Comparison of ENCODE assay signal across 8 cellular contexts in the genomic region with DNA sequence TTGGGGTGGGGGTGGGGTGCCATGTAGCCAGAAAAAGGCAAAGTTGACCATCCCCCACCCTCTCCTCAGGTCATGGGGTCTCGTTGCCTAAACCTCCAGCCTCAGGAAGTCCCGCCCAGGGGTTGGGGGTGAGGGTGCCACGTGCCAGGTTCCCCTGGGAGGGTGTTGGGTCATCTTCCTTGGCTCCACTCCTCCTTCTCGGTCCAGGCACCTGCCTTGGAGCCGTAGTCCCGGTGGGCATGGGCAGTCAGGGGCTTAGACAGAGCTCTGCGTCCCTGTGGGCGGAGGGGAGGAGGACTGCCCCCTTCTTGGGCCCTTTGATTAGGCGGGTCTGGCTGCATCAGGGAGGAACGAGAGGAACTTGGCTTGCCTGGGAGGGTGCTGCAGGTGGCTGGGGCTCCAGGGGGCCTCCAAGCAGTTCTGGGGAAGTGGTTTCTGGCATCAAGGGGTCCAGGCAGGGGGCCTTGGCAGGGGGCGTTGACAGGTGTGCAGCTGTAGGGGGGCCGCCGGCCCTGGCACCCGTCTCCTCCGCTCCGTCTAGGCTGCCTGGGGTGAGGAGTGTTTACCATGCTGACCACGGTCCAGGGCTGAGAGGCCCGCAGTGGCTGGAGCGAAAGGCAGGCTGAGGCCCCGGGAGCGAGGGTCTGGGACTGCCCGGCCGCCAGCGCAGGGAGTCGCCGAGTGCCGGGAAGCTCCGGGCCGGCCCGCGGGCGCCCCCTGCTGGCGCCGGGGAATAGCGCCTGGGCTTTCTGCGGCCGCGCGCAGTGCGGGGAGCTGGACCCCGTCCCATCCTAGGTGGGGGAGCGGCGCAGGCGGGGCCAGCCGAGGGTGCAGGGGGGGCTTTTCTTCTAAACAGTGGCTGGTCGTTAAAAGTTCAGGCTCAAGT. TPM values are rescaled to one million over a fixed set of nuclear protein-coding genes. Genes with fewer than 3 reads are reported as not detected.
A peak's percentile ranks its signal among the peaks of the same experiment; 100 is the strongest.
DNase-seq lines count a peak whose midpoint lies in the region; ATAC-seq, FAIRE-seq and TF ChIP-seq lines count a peak whose summit lies in the region.

No MANE protein-coding gene starts in this region.

- no TSS peak for BruUV-seq in K562 (replicated peaks; lab: Mats Ljungman, UMichigan)

- H3K9me1 ChIP-seq in K562 (ENCODE audit: control insufficient read depth, insufficient read depth, low read length) = no peaks in the 10 kb centered on the region

- intact Hi-C loops in K562 (cut with micrococcal nuclease) = loop anchor here (1.0 to 2.0 kb wide), 3 partner anchors 16 to 77 kb away; a partner anchor contains a TSS

- no peaks in the 10 kb centered on the region for H3K27me3 ChIP-seq in K562 (ENCODE audit: control insufficient read depth in 2 of 2, insufficient read depth in 2 of 2, low read length in 2 of 2)

- TF ChIP-seq EP300 in K562 (IDR thresholded peaks at IDR 0.05; ENCODE audit: low read length) = no peak

- peaks cover 66% of the 10 kb centered on the region for H3K79me2 ChIP-seq in K562 (ENCODE audit: control insufficient read depth, insufficient read depth, low read length)

- peak; percentile 92 to 93 for TF ChIP-seq RAD21 in K562 (CRISPR knock-in tag; conservative IDR thresholded peaks at IDR 0.05 in 1 of 2, IDR thresholded peaks at IDR 0.05 in 1 of 2)

- POLR2A ChIA-PET in K562 (lab: Yijun Ruan, JAX) = interaction anchor here (0.5 to 12.1 kb wide), 14 partner anchors 9 to 664 kb away, joined by 3 to 194 read pairs (median 4); a partner anchor contains a TSS

- H3K9me3 Mint-ChIP-seq in T-helper 2 cell treated with Interferon-gamma antibody and Interleukin-4, amounts not matched to agents 5 μg/mL and 100 μg/mL, for 36 hours = no peaks in the 10 kb centered on the region

- peaks cover 27 to 59% of the 10 kb centered on the region in 2 experiments for H3K4me1 ChIP-seq in K562 (replicated peaks in 1 of 2; ENCODE audit: control insufficient read depth in 2 of 2, insufficient read depth in 2 of 2, low read length in 2 of 2)

- no peak overlapping the region for H3K27ac Mint-ChIP-seq in T-helper 2 cell treated with Interferon-gamma antibody and Interleukin-4, amounts not matched to agents 5 μg/mL and 100 μg/mL, for 36 hours

- no peak for FAIRE-seq in K562 (lab: Jason Lieb, UNC)

- DNase-seq in Daoy (ENCODE audit: low read depth) (peak; percentile 74), NAMALWA (ENCODE audit: low spot score) (peak; percentile 73), K562 (ENCODE audit: extremely low read depth in 1 of 4, low spot score in 3 of 4) (peak; percentile 75 to 85 (median 82)), hypothalamus (lab: John Stamatoyannopoulos, UW) (peak in 43 of 51 donors; percentile 18 to 82 (median 43)), retina (peak; percentile 91)
- peak; percentile 71 for DNase-seq in T-helper 2 cell treated with Interferon-gamma antibody and Interleukin-4, amounts not matched to agents 5 μg/mL and 100 μg/mL, for 36 hours (ENCODE audit: low spot score)

- peak overlapping the region; percentile 31 for H3K27ac ChIP-seq in K562 (ENCODE audit: extremely low read depth, low read depth, low read length)

- CTCF ChIA-PET in K562 (lab: Yijun Ruan, JAX; ENCODE audit: low intra/inter-chr PET ratio) = interaction anchor here (0.9 to 5.5 kb wide), 2 partner anchors 16 to 36 kb away, joined by 5 to 73 read pairs; a partner anchor contains a TSS

- peak; percentile 58 for ATAC-seq in GM21723 (IDR thresholded peaks at IDR 0.05; ENCODE audit: unreplicated experiment)
- peak; percentile 94 for ATAC-seq in K562
- ATAC-seq in GM18861 (IDR thresholded peaks at IDR 0.05; ENCODE audit: unreplicated experiment) = no peak

- H3K27me3 Mint-ChIP-seq in T-helper 2 cell treated with Interferon-gamma antibody and Interleukin-4, amounts not matched to agents 5 μg/mL and 100 μg/mL, for 36 hours (ENCODE audit: low read depth) = no peaks in the 10 kb centered on the region

- peak; percentile 86 to 97 (median 91) for TF ChIP-seq CTCF in K562 (IDR thresholded peaks at IDR 0.05 in 2 of 3, conservative IDR thresholded peaks at IDR 0.05 in 1 of 3; ENCODE audit: insufficient read depth in 2 of 3, low read depth in 1 of 3, low read length in 3 of 3)

- peaks cover 31% of the 10 kb centered on the region for H3K4me1 Mint-ChIP-seq in T-helper 2 cell treated with Interferon-gamma antibody and Interleukin-4, amounts not matched to agents 5 μg/mL and 100 μg/mL, for 36 hours (ENCODE audit: low read depth)

- TF ChIP-seq POLR2A in K562 (conservative IDR thresholded peaks at IDR 0.05) = no peak

- WGBS in K562 (ENCODE audit: insufficient coverage, low coverage, missing lambda C conversion rate) = 5% methylated on average over 43 of the region's 46 CpGs

- H2AFZ ChIP-seq in K562 (ENCODE audit: low read depth, low read length) = 0 out of 2 replicates have a peak overlapping the region, but pooled peaks have one; percentile 26

- peaks cover 58% of the 10 kb centered on the region for H3K36me3 Mint-ChIP-seq in T-helper 2 cell treated with Interferon-gamma antibody and Interleukin-4, amounts not matched to agents 5 μg/mL and 100 μg/mL, for 36 hours (ENCODE audit: low read depth)

- H3K36me3 ChIP-seq in K562 (ENCODE audit: control insufficient read depth, insufficient read depth, low read length) = peaks cover 92% of the 10 kb centered on the region

- peaks cover 25% of the 10 kb centered on the region for H4K20me1 ChIP-seq in K562 (replicated peaks; ENCODE audit: control insufficient read depth, insufficient read depth, low read length)

- H3K9ac ChIP-seq in K562 (ENCODE audit: insufficient read depth in 1 of 2, low read depth in 2 of 2, low read length in 2 of 2) = peak overlapping the region; percentile 60 to 93; a peak in 3 of 4 replicates

- no peaks in the 10 kb centered on the region for H3K9me3 ChIP-seq in K562 (replicated peaks; ENCODE audit: control insufficient read depth, insufficient read depth, low read depth, low read length)

- peak overlapping the region; percentile 92 for H3K4me2 ChIP-seq in K562 (ENCODE audit: insufficient read depth, low read length)

- H3K4me3 ChIP-seq in K562 = peak overlapping the region; percentile 53

- H3K4me3 Mint-ChIP-seq in T-helper 2 cell treated with Interferon-gamma antibody and Interleukin-4, amounts not matched to agents 5 μg/mL and 100 μg/mL, for 36 hours = peak overlapping the region; percentile 78

- in situ Hi-C loops in K562 (cut with MboI) = no loop called here

RNA-seq across cellular contexts. Expression of a gene that starts 7.9 kb away (rescaled TPM):
- 2.3 and 2.6 TPM in 2 replicates for total RNA-seq in Daoy (2014; rRNA removed; shearing (Covaris generic))
- total RNA-seq in K562 (2011; cell fraction: chromatin; rRNA removed; ENCODE audit: low replicate concordance) = 15.2 and 26.5 TPM in 2 replicates
- total RNA-seq in K562 (2011; cell fraction: nucleolus; rRNA removed) = 12.8 and 13.4 TPM in 2 replicates
- 10.8 and 11.7 TPM in 2 replicates for total RNA-seq in K562 (2011; cell fraction: nucleoplasm; rRNA removed)
- total RNA-seq in K562 (2014; rRNA removed) (2.9 and 4.7 TPM in 2 replicates), K562 (2014; rRNA removed; fragmentation: Illumina TruSeq; extraction: Trizol) (0.99 and 1.4 TPM in 2 replicates), K562 (2015; rRNA removed; fragmentation: Illumina TruSeq; extraction: Trizol) (2.1 and 3.1 TPM in 2 replicates), K562 (2021) (23.6 and 26.6 TPM in 2 replicates)
- polyA plus RNA-seq in K562 (2011; rRNA removed) (0.77 and 1.1 TPM in 2 replicates), K562 (2014; fragmentation: Illumina TruSeq; extraction: Trizol) (6.1 and 10.6 TPM in 2 replicates), K562 (2014; fragmentation: Nextera tagmentation; extraction: Ambion mirVana) (1 to 10 TPM in 1 of 2 experiments, under 1 TPM in 1; 0.48 to 2.3 TPM), K562 (2014; rRNA removed) (6.9 and 7.1 TPM in 2 replicates)
- polyA plus RNA-seq in K562 (2011; cell fraction: cytosol; rRNA removed) = 0.75 and 1.0 TPM in 2 replicates
- 4.0 and 7.0 TPM in 2 replicates for polyA plus RNA-seq in K562 (2011; cell fraction: nucleus; rRNA removed)
- polyA plus RNA-seq in K562 (2012) = 8.4 and 8.6 TPM in 2 replicates
- polyA minus RNA-seq in K562 (2011; rRNA and poly(A)+ RNA removed) = 1.2 and 1.3 TPM in 2 replicates
- 5.6 and 7.3 TPM in 2 replicates for polyA minus RNA-seq in K562 (2011; cell fraction: cytosol; rRNA and poly(A)+ RNA removed)
- 2.8 and 3.1 TPM in 2 replicates for polyA minus RNA-seq in K562 (2011; cell fraction: nucleus; rRNA and poly(A)+ RNA removed)

RNA-seq across cellular contexts. Expression of a gene that starts 18.2 kb away (rescaled TPM):
- total RNA-seq in Daoy (2014; rRNA removed; shearing (Covaris generic)) = 16.1 and 19.1 TPM in 2 replicates
- total RNA-seq in K562 (2011; cell fraction: chromatin; rRNA removed; ENCODE audit: low replicate concordance) = 78.6 and 99.1 TPM in 2 replicates
- 34.0 and 38.0 TPM in 2 replicates for total RNA-seq in K562 (2011; cell fraction: nucleolus; rRNA removed)
- 43.6 and 46.6 TPM in 2 replicates for total RNA-seq in K562 (2011; cell fraction: nucleoplasm; rRNA removed)
- total RNA-seq in K562 (2014; rRNA removed) (3.5 and 3.9 TPM in 2 replicates), K562 (2014; rRNA removed; fragmentation: Illumina TruSeq; extraction: Trizol) (3.1 and 3.9 TPM in 2 replicates), K562 (2015; rRNA removed; fragmentation: Illumina TruSeq; extraction: Trizol) (4.3 and 4.8 TPM in 2 replicates), K562 (2021) (10.1 and 10.4 TPM in 2 replicates)
- polyA plus RNA-seq in K562 (2011; rRNA removed) (4.0 and 6.3 TPM in 2 replicates), K562 (2014; fragmentation: Illumina TruSeq; extraction: Trizol) (4.3 and 5.4 TPM in 2 replicates), K562 (2014; fragmentation: Nextera tagmentation; extraction: Ambion mirVana) (under 1 TPM; 0.13 to 0.45 TPM), K562 (2014; rRNA removed) (8.8 and 9.5 TPM in 2 replicates)
- 1.2 and 2.6 TPM in 2 replicates for polyA plus RNA-seq in K562 (2011; cell fraction: cytosol; rRNA removed)
- polyA plus RNA-seq in K562 (2011; cell fraction: nucleus; rRNA removed) = 21.6 and 23.6 TPM in 2 replicates
- polyA plus RNA-seq in K562 (2012) = 3.9 and 4.4 TPM in 2 replicates
- polyA minus RNA-seq in K562 (2011; rRNA and poly(A)+ RNA removed) = 3.8 and 8.5 TPM in 2 replicates
- polyA minus RNA-seq in K562 (2011; cell fraction: cytosol; rRNA and poly(A)+ RNA removed) = 2.6 and 4.0 TPM in 2 replicates
- polyA minus RNA-seq in K562 (2011; cell fraction: nucleus; rRNA and poly(A)+ RNA removed) = 19.9 and 31.2 TPM in 2 replicates

RNA-seq across cellular contexts. Expression of a gene that starts 47.0 kb away (rescaled TPM):
- not detected in 2 replicates for total RNA-seq in Daoy (2014; rRNA removed; shearing (Covaris generic))
- total RNA-seq in K562 (2011; cell fraction: chromatin; rRNA removed; ENCODE audit: low replicate concordance) = 0.53 TPM in 1 of 2 replicates, not detected in the other
- 0.33 TPM in 1 of 2 replicates, not detected in the other for total RNA-seq in K562 (2011; cell fraction: nucleolus; rRNA removed)
- not detected in 2 replicates for total RNA-seq in K562 (2011; cell fraction: nucleoplasm; rRNA removed)
- 0.23 TPM in 1 of 2 replicates, not detected in the other for total RNA-seq in K562 (2014; rRNA removed)
- not detected in 2 replicates for total RNA-seq in K562 (2014; rRNA removed; fragmentation: Illumina TruSeq; extraction: Trizol)
- not detected in 2 replicates for total RNA-seq in K562 (2015; rRNA removed; fragmentation: Illumina TruSeq; extraction: Trizol)
- total RNA-seq in K562 (2021) = 0.29 TPM in 2 replicates
- 0.06 TPM in 1 of 2 replicates, not detected in the other for polyA plus RNA-seq in K562 (2011; rRNA removed)
- 0.04 and 0.18 TPM in 2 replicates for polyA plus RNA-seq in K562 (2011; cell fraction: cytosol; rRNA removed)
- not detected in 2 replicates for polyA plus RNA-seq in K562 (2011; cell fraction: nucleus; rRNA removed)
- 0.08 and 0.36 TPM in 2 replicates for polyA plus RNA-seq in K562 (2012)
- not detected in 2 replicates for polyA plus RNA-seq in K562 (2014; fragmentation: Illumina TruSeq; extraction: Trizol)
- polyA plus RNA-seq in K562 (2014; fragmentation: Nextera tagmentation; extraction: Ambion mirVana) = under 1 TPM; 0.07 TPM
- polyA plus RNA-seq in K562 (2014; rRNA removed) = 0.09 TPM in 1 of 2 replicates, not detected in the other
- 0.53 TPM in 1 of 2 replicates, not detected in the other for polyA minus RNA-seq in K562 (2011; rRNA and poly(A)+ RNA removed)
- not detected in 2 replicates for polyA minus RNA-seq in K562 (2011; cell fraction: cytosol; rRNA and poly(A)+ RNA removed)
- not detected in 2 replicates for polyA minus RNA-seq in K562 (2011; cell fraction: nucleus; rRNA and poly(A)+ RNA removed)
